ENCODE assay signal across 8 cellular contexts in genomic region chr19:48330012-48330681, GRCh38. TPM values are rescaled to one million over a fixed set of nuclear protein-coding genes. Genes with fewer than 3 reads are reported as not detected.
DNase-seq lines count a peak whose midpoint lies in the region; ATAC-seq, FAIRE-seq and TF ChIP-seq lines count a peak whose summit lies in the region.

No MANE protein-coding gene starts in this region.

- intact Hi-C loops in left colon (cut with DNase I, micrococcal nuclease), result no loop called here

- no peak for FAIRE-seq in bronchial epithelial cell (lab: Jason Lieb, UNC)

- TF ChIP-seq CTCF in bronchial epithelial cell (IDR thresholded peaks at IDR 0.05; ENCODE audit: insufficient read depth, low read length, severe bottlenecking), result peak; percentile 25

- ATAC-seq in GM21717 (IDR thresholded peaks at IDR 0.05; ENCODE audit: unreplicated experiment) (peak; percentile 28), left colon (peak; percentile 50)

- H3K4me3 ChIP-seq in bronchial epithelial cell (ENCODE audit: low read depth, low read length), result peak overlapping the region; percentile 47

- no peaks in the 10 kb centered on the region for H3K27me3 ChIP-seq in bronchial epithelial cell (ENCODE audit: control insufficient read depth, insufficient read depth, low read length)

- peak in 13 of 14 donors; percentile 34 to 93 (median 78) for DNase-seq in C1 segment of cervical spinal cord (lab: John Stamatoyannopoulos, UW)
- peak; percentile 88 for DNase-seq in NCI-H2029 (lab: John Stamatoyannopoulos, UW)
- DNase-seq in activated CD4-positive, CD25-positive, alpha-beta regulatory T cell treated with anti-CD3 and anti-CD28 coated beads, Interleukin-2, amount 50 U/mL, for 16 hours (ENCODE audit: low read depth, low spot score), result peak; percentile 73
- DNase-seq in bronchial epithelial cell (ENCODE audit: low read depth), result peak; percentile 69
- DNase-seq in left colon, result peak; percentile 88 to 90
- DNase-seq in stimulated activated CD4-positive, alpha-beta T cell treated with anti-CD3 and anti-CD28 coated beads, Interleukin-2, amount 100 ng/mL, for 48 hours, result peak; percentile 67
- no peak for DNase-seq in AG08395 (ENCODE audit: low spot score)

- no peaks in the 10 kb centered on the region for H3K36me3 ChIP-seq in bronchial epithelial cell (ENCODE audit: control insufficient read depth, insufficient read depth, low read length)

RNA-seq across cellular contexts. Expression of gene EMP3, which starts 4.8 kb away (rescaled TPM):
- 2.8 and 9.0 TPM in 2 replicates for total RNA-seq in bronchial epithelial cell
- 10 to 100 TPM in 1 of 2 donors, 1 to 10 TPM in 1; 8.4 to 33.4 TPM for total RNA-seq in left colon

RNA-seq across cellular contexts. Expression of gene TMEM143, which starts 33.6 kb away (rescaled TPM):
- total RNA-seq in bronchial epithelial cell (0.79 and 1.4 TPM in 2 replicates), left colon (10 to 100 TPM; 12.5 to 18.4 TPM)

RNA-seq across cellular contexts. Expression of gene SYNGR4, which starts 34.0 kb away (rescaled TPM):
- not detected in 2 replicates for total RNA-seq in bronchial epithelial cell
- not detected for total RNA-seq in left colon
